Comparison of ENCODE assay signal across 18 cellular contexts in genomic region chr14:60510254-60510975, GRCh38. TPM values are rescaled to one million over a fixed set of nuclear protein-coding genes. Genes with fewer than 3 reads are reported as not detected.
DNase-seq lines count a peak whose midpoint lies in the region; ATAC-seq lines count a peak whose summit lies in the region.
"Had no signal": no experiment of that assay in that cellular context is flagged by ENCODE, and none has a peak within 500 bp of the region (broad histone marks: within the 10 kb centered on the region; RNA-seq: fewer than 3 reads in every experiment).

No MANE protein-coding gene starts in this region.

- H3K27ac Mint-ChIP-seq in activated naive CD8-positive, alpha-beta T cell, result no peak overlapping the region
- no peak overlapping the region for H3K27ac Mint-ChIP-seq in activated naive CD8-positive, alpha-beta T cell treated with anti-CD3 and anti-CD28 coated beads for 36 hours
- no peak overlapping the region for H3K27ac Mint-ChIP-seq in activated naive CD8-positive, alpha-beta T cell treated with anti-CD3 and anti-CD28 coated beads, Interleukin-2, amount 10 ng/mL, durations not matched to agents 7 days and 5 days
- H3K27ac Mint-ChIP-seq in stimulated activated naive CD8-positive, alpha-beta T cell treated with anti-CD3 and anti-CD28 coated beads, Interleukin-15, amount 100 ng/mL, for 72 hours, result no peak overlapping the region

- no peaks in the 10 kb centered on the region for H3K36me3 Mint-ChIP-seq in activated naive CD8-positive, alpha-beta T cell
- H3K36me3 Mint-ChIP-seq in activated naive CD8-positive, alpha-beta T cell treated with anti-CD3 and anti-CD28 coated beads for 36 hours, result no peaks in the 10 kb centered on the region
- H3K36me3 Mint-ChIP-seq in activated naive CD8-positive, alpha-beta T cell treated with anti-CD3 and anti-CD28 coated beads, Interleukin-2, amount 10 ng/mL, durations not matched to agents 7 days and 5 days, result no peaks in the 10 kb centered on the region
- H3K36me3 Mint-ChIP-seq: CD4-positive, CD25-positive, alpha-beta regulatory T cell had no signal

- H3K4me3 ChIP-seq in iPS-20b (ENCODE audit: low read length), result peak overlapping the region; percentile 32; the same call in 1 of the 2 replicates
- H3K4me3 ChIP-seq in MG63, result no peak overlapping the region
- H3K4me3 ChIP-seq: vagina had no signal

- peaks cover 43% of the 10 kb centered on the region for H3K27me3 Mint-ChIP-seq in activated naive CD8-positive, alpha-beta T cell
- peaks cover 93% of the 10 kb centered on the region for H3K27me3 Mint-ChIP-seq in activated naive CD8-positive, alpha-beta T cell treated with anti-CD3 and anti-CD28 coated beads for 36 hours
- peaks cover 90% of the 10 kb centered on the region for H3K27me3 Mint-ChIP-seq in activated naive CD8-positive, alpha-beta T cell treated with anti-CD3 and anti-CD28 coated beads, Interleukin-2, amount 10 ng/mL, durations not matched to agents 7 days and 5 days
- peaks cover 98% of the 10 kb centered on the region for H3K27me3 Mint-ChIP-seq in stimulated activated naive CD8-positive, alpha-beta T cell treated with anti-CD3 and anti-CD28 coated beads, Interleukin-15, amount 100 ng/mL, for 72 hours

- POLR2A ChIA-PET in activated naive CD8-positive, alpha-beta T cell treated with anti-CD3 and anti-CD28 coated beads, Interleukin-2, amount 10 ng/mL, durations not matched to agents 7 days and 5 days (lab: Charles Lee), result no interaction called here

- H3K27me3 ChIP-seq in iPS-20b (ENCODE audit: insufficient read depth, low read length), result peaks cover 100% of the 10 kb centered on the region
- peaks cover 41% of the 10 kb centered on the region for H3K27me3 ChIP-seq in MG63

- no peak for ATAC-seq in activated naive CD8-positive, alpha-beta T cell treated with anti-CD3 and anti-CD28 coated beads, Interleukin-2, amount 10 ng/mL, durations not matched to agents 7 days and 5 days (ENCODE audit: low read depth)
- no peak for ATAC-seq in stimulated activated naive CD8-positive, alpha-beta T cell treated with anti-CD3 and anti-CD28 coated beads, Interleukin-15, amount 100 ng/mL, for 72 hours
- ATAC-seq in GM21526 (IDR thresholded peaks at IDR 0.05; ENCODE audit: low FRiP score, unreplicated experiment) (no peak), HG03095 (IDR thresholded peaks at IDR 0.05; ENCODE audit: unreplicated experiment) (no peak)
- ATAC-seq: activated CD4-positive, CD25-positive, alpha-beta regulatory T cell treated with anti-CD3 and anti-CD28 coated beads, Interleukin-2, amount 50 U/mL, for 24 hours had no signal

- H3K4me1 Mint-ChIP-seq in activated naive CD8-positive, alpha-beta T cell (ENCODE audit: low read depth), result peaks cover 28% of the 10 kb centered on the region
- peaks cover 15% of the 10 kb centered on the region for H3K4me1 Mint-ChIP-seq in activated naive CD8-positive, alpha-beta T cell treated with anti-CD3 and anti-CD28 coated beads for 36 hours
- H3K4me1 Mint-ChIP-seq in activated naive CD8-positive, alpha-beta T cell treated with anti-CD3 and anti-CD28 coated beads, Interleukin-2, amount 10 ng/mL, durations not matched to agents 7 days and 5 days, result peaks cover 6% of the 10 kb centered on the region
- H3K4me1 Mint-ChIP-seq in stimulated activated naive CD8-positive, alpha-beta T cell treated with anti-CD3 and anti-CD28 coated beads, Interleukin-15, amount 100 ng/mL, for 72 hours, result peaks cover 50% of the 10 kb centered on the region

- H3K9ac ChIP-seq in iPS-20b (ENCODE audit: low read depth, low read length), result no peak overlapping the region

- H3K4me1 ChIP-seq in iPS-20b (ENCODE audit: insufficient read depth, low read length), result peaks cover 48% of the 10 kb centered on the region

- no peaks in the 10 kb centered on the region for H3K36me3 ChIP-seq in iPS-20b (ENCODE audit: insufficient read depth, low read depth, low read length)
- no peaks in the 10 kb centered on the region for H3K36me3 ChIP-seq in MG63
- H3K36me3 ChIP-seq: vagina had no signal

- peaks cover 9% of the 10 kb centered on the region; the same call in 1 of the 2 replicates for H3K9me3 ChIP-seq in iPS-20b (ENCODE audit: insufficient read depth, low read depth, low read length)
- H3K9me3 ChIP-seq in MG63, result no peaks in the 10 kb centered on the region
- H3K9me3 ChIP-seq: vagina had no signal

- H3K9me3 Mint-ChIP-seq in activated naive CD8-positive, alpha-beta T cell (ENCODE audit: low read depth), result no peaks in the 10 kb centered on the region
- no peaks in the 10 kb centered on the region for H3K9me3 Mint-ChIP-seq in activated naive CD8-positive, alpha-beta T cell treated with anti-CD3 and anti-CD28 coated beads for 36 hours
- peaks cover 3% of the 10 kb centered on the region for H3K9me3 Mint-ChIP-seq in activated naive CD8-positive, alpha-beta T cell treated with anti-CD3 and anti-CD28 coated beads, Interleukin-2, amount 10 ng/mL, durations not matched to agents 7 days and 5 days
- no peaks in the 10 kb centered on the region for H3K9me3 Mint-ChIP-seq in stimulated activated naive CD8-positive, alpha-beta T cell treated with anti-CD3 and anti-CD28 coated beads, Interleukin-15, amount 100 ng/mL, for 72 hours

- no peak overlapping the region for H3K27ac ChIP-seq in iPS-20b (ENCODE audit: low read length)
- H3K27ac ChIP-seq: vagina had no signal

- H3K4me3 Mint-ChIP-seq in activated naive CD8-positive, alpha-beta T cell, result peak overlapping the region; percentile 44
- H3K4me3 Mint-ChIP-seq in activated naive CD8-positive, alpha-beta T cell treated with anti-CD3 and anti-CD28 coated beads for 36 hours, result no peak overlapping the region
- peak overlapping the region; percentile 17 for H3K4me3 Mint-ChIP-seq in activated naive CD8-positive, alpha-beta T cell treated with anti-CD3 and anti-CD28 coated beads, Interleukin-2, amount 10 ng/mL, durations not matched to agents 7 days and 5 days
- peak overlapping the region; percentile 15 to 26 for H3K4me3 Mint-ChIP-seq in stimulated activated naive CD8-positive, alpha-beta T cell treated with anti-CD3 and anti-CD28 coated beads, Interleukin-15, amount 100 ng/mL, for 72 hours

- DNase-seq in activated naive CD8-positive, alpha-beta T cell treated with anti-CD3 and anti-CD28 coated beads for 36 hours, result no peak
- DNase-seq in activated naive CD8-positive, alpha-beta T cell treated with anti-CD3 and anti-CD28 coated beads, Interleukin-2, amount 10 ng/mL, durations not matched to agents 7 days and 5 days, result peak; percentile 34
- no peak for DNase-seq in stimulated activated naive CD8-positive, alpha-beta T cell treated with anti-CD3 and anti-CD28 coated beads, Interleukin-15, amount 100 ng/mL, for 72 hours
- DNase-seq in MG63, result no peak
- DNase-seq: activated gamma-delta T cell treated with Interleukin-2 at 50 U/mL for 16 hours; CD4-positive, CD25-positive, alpha-beta regulatory T cell; DND-41; NCI-H187 treated with DMSO at 0.1 percent for 48 hours; Right ventricle myocardium superior had no signal

RNA-seq across cellular contexts. Expression of gene SIX6, which starts 1.5 kb away (rescaled TPM):
- total RNA-seq in activated naive CD8-positive, alpha-beta T cell treated with anti-CD3 and anti-CD28 coated beads for 36 hours, result not detected
- not detected for total RNA-seq in activated naive CD8-positive, alpha-beta T cell treated with anti-CD3 and anti-CD28 coated beads, Interleukin-2, amount 10 ng/mL, durations not matched to agents 7 days and 5 days
- total RNA-seq in MG63 (2014; rRNA removed; shearing (Covaris generic); ENCODE audit: low replicate concordance), result not detected in 2 replicates
- total RNA-seq: CD4-positive, CD25-positive, alpha-beta regulatory T cell; frontal cortex; mammary epithelial cell; renal cortical epithelial cell; Right ventricle myocardium superior; vagina had no signal

RNA-seq across cellular contexts. Expression of gene C14orf39, which starts 24.6 kb away (rescaled TPM):
- total RNA-seq in activated naive CD8-positive, alpha-beta T cell treated with anti-CD3 and anti-CD28 coated beads for 36 hours, result not detected
- total RNA-seq in activated naive CD8-positive, alpha-beta T cell treated with anti-CD3 and anti-CD28 coated beads, Interleukin-2, amount 10 ng/mL, durations not matched to agents 7 days and 5 days, result not detected
- total RNA-seq in MG63 (2014; rRNA removed; shearing (Covaris generic); ENCODE audit: low replicate concordance), result not detected in 2 replicates
- total RNA-seq: CD4-positive, CD25-positive, alpha-beta regulatory T cell; frontal cortex; mammary epithelial cell; renal cortical epithelial cell; Right ventricle myocardium superior; vagina had no signal
